19 cellular contexts compared by ENCODE assay signal in genomic region chr6:48764261-48764660, GRCh38.
"Had no signal": no experiment of that assay in that cellular context is flagged by ENCODE, and none has a peak within 500 bp of the region (broad histone marks: within the 10 kb centered on the region; RNA-seq: fewer than 3 reads in every experiment).

No MANE protein-coding gene starts in this region.

- H3K4me1 ChIP-seq: body of pancreas, sigmoid colon had no signal

- ATAC-seq: activated CD8-positive, alpha-beta T cell treated with anti-CD3 and anti-CD28 coated beads, Interleukin-2, amount 10 ng/mL, durations not matched to agents 7 days and 5 days; body of pancreas; stimulated activated effector memory CD8-positive, alpha-beta T cell treated with anti-CD3 and anti-CD28 coated beads, Interleukin-12 subunit alpha, Interleukin-12 subunit beta, amount 100 ng/mL, for 72 hours had no signal

- H3K27ac Mint-ChIP-seq: activated CD4-positive, alpha-beta T cell treated with anti-CD3 and anti-CD28 coated beads, Interleukin-2, amount 10 ng/mL, durations not matched to agents 24 days and 14 days; activated CD8-positive, alpha-beta T cell treated with anti-CD3 and anti-CD28 coated beads, Interleukin-2, amount 10 ng/mL, durations not matched to agents 7 days and 5 days; activated naive CD8-positive, alpha-beta T cell; stimulated activated effector memory CD8-positive, alpha-beta T cell treated with anti-CD3 and anti-CD28 coated beads, Interleukin-12 subunit alpha, Interleukin-12 subunit beta, amount 100 ng/mL, for 72 hours; WTC11 had no signal

- H3K9me3 ChIP-seq: body of pancreas, ovary, sigmoid colon, thoracic aorta had no signal

- H3K36me3 Mint-ChIP-seq: activated naive CD8-positive, alpha-beta T cell; stimulated activated effector memory CD8-positive, alpha-beta T cell treated with anti-CD3 and anti-CD28 coated beads, Interleukin-12 subunit alpha, Interleukin-12 subunit beta, amount 100 ng/mL, for 72 hours; WTC11 had no signal

- H3K4me3 ChIP-seq: body of pancreas, coronary artery, ovary, sigmoid colon, thoracic aorta had no signal

- FAIRE-seq: TTC549 had no signal

- H3K27me3 Mint-ChIP-seq: activated CD4-positive, alpha-beta T cell treated with anti-CD3 and anti-CD28 coated beads, Interleukin-2, amount 10 ng/mL, durations not matched to agents 24 days and 14 days; activated naive CD8-positive, alpha-beta T cell had no signal

- DNase-seq: activated CD4-positive, alpha-beta T cell treated with anti-CD3 and anti-CD28 coated beads, Interleukin-2, amount 10 ng/mL, durations not matched to agents 24 days and 14 days; activated CD8-positive, alpha-beta memory T cell treated with anti-CD3 and anti-CD28 coated beads, Interleukin-2, amount 50 U/mL, for 4 hours; activated CD8-positive, alpha-beta T cell treated with anti-CD3 and anti-CD28 coated beads, Interleukin-2, amount 10 ng/mL, durations not matched to agents 7 days and 5 days; activated gamma-delta T cell; activated T-cell treated with anti-CD3 and anti-CD28 coated beads, Interleukin-2, amount 50 U/mL, for 48 hours; amygdala; body of pancreas; central memory CD4-positive, alpha-beta T cell; effector CD4-positive, alpha-beta T cell; ovary; sigmoid colon; stimulated activated CD4-positive, alpha-beta T cell treated with anti-CD3 and anti-CD28 coated beads, Interleukin-1b, Interleukin-23, amount 100 ng/mL, for 48 hours had no signal

- H3K36me3 ChIP-seq: ovary, sigmoid colon, thoracic aorta had no signal

- H3K4me1 Mint-ChIP-seq: activated CD4-positive, alpha-beta T cell treated with anti-CD3 and anti-CD28 coated beads, Interleukin-2, amount 10 ng/mL, durations not matched to agents 24 days and 14 days; stimulated activated effector memory CD8-positive, alpha-beta T cell treated with anti-CD3 and anti-CD28 coated beads, Interleukin-12 subunit alpha, Interleukin-12 subunit beta, amount 100 ng/mL, for 72 hours had no signal

- H3K4me3 Mint-ChIP-seq: activated CD4-positive, alpha-beta T cell treated with anti-CD3 and anti-CD28 coated beads, Interleukin-2, amount 10 ng/mL, durations not matched to agents 24 days and 14 days; activated CD8-positive, alpha-beta T cell treated with anti-CD3 and anti-CD28 coated beads, Interleukin-2, amount 10 ng/mL, durations not matched to agents 7 days and 5 days; activated naive CD8-positive, alpha-beta T cell; neural crest cell; stimulated activated effector memory CD8-positive, alpha-beta T cell treated with anti-CD3 and anti-CD28 coated beads, Interleukin-12 subunit alpha, Interleukin-12 subunit beta, amount 100 ng/mL, for 72 hours; WTC11 had no signal

- H3K27ac ChIP-seq: body of pancreas, coronary artery, ovary, sigmoid colon, thoracic aorta had no signal

- H3K27me3 ChIP-seq: body of pancreas, ovary, sigmoid colon had no signal

- H3K9me3 Mint-ChIP-seq: activated CD4-positive, alpha-beta T cell treated with anti-CD3 and anti-CD28 coated beads, Interleukin-2, amount 10 ng/mL, durations not matched to agents 24 days and 14 days; stimulated activated effector memory CD8-positive, alpha-beta T cell treated with anti-CD3 and anti-CD28 coated beads, Interleukin-12 subunit alpha, Interleukin-12 subunit beta, amount 100 ng/mL, for 72 hours; WTC11 had no signal
